In genomic region chr20:50321797-50322480, GRCh38 we compare ENCODE assay signal across 13 cellular contexts.
DNase-seq lines count a peak whose midpoint lies in the region; ATAC-seq, FAIRE-seq and TF ChIP-seq lines count a peak whose summit lies in the region.
"Had no signal": no experiment of that assay in that cellular context is flagged by ENCODE, and none has a peak within 500 bp of the region (broad histone marks: within the 10 kb centered on the region; RNA-seq: fewer than 3 reads in every experiment).

No MANE protein-coding gene starts in this region.

- peaks cover 5% of the 10 kb centered on the region; the same call in 1 of the 2 replicates for H3K4me1 ChIP-seq in GM23338 (ENCODE audit: insufficient read depth)
- no peaks in the 10 kb centered on the region for H3K4me1 ChIP-seq in kidney (ENCODE audit: control insufficient read depth in 1 of 2, insufficient read depth in 1 of 2, low read depth in 1 of 2, low read length in 2 of 2)
- H3K4me1 ChIP-seq in skeletal muscle tissue (ENCODE audit: control insufficient read depth in 3 of 3, insufficient read depth in 3 of 3, low read length in 3 of 3) = peaks cover 16 to 30% (median 24%) of the 10 kb centered on the region in 3 donors
- peaks cover 5% of the 10 kb centered on the region for H3K4me1 ChIP-seq in mucosa of descending colon (ENCODE audit: low read depth)

- H2AFZ ChIP-seq in GM23338 = peak overlapping the region; percentile 67; the same call in 1 of the 2 replicates

- H3K9me3 ChIP-seq in kidney (ENCODE audit: control insufficient read depth in 1 of 2, low read length in 2 of 2) = no peaks in the 10 kb centered on the region
- peaks cover 0 to 4% (median 0%) of the 10 kb centered on the region in 3 donors for H3K9me3 ChIP-seq in skeletal muscle tissue (ENCODE audit: control insufficient read depth in 3 of 3, low read length in 3 of 3)
- no peaks in the 10 kb centered on the region for H3K9me3 ChIP-seq in mucosa of descending colon

- H3K9me2 ChIP-seq in GM23338 (ENCODE audit: insufficient read depth) = no peaks in the 10 kb centered on the region; the same call in 1 of the 2 replicates

- no peak overlapping the region for H3K4me3 Mint-ChIP-seq in GM23338
- H3K4me3 Mint-ChIP-seq in brain = peak overlapping the region in 1 of 5 experiments; percentile 50
- no peak overlapping the region for H3K4me3 Mint-ChIP-seq in activated naive CD4-positive, alpha-beta T cell treated with anti-CD3 and anti-CD28 coated beads, Interleukin-2, amount 10 ng/mL, durations not matched to agents 7 days and 5 days
- H3K4me3 Mint-ChIP-seq: CD4-positive, CD25-positive, alpha-beta regulatory T cell; stimulated activated memory B cell treated with anti-CD40 and anti-IgM and Interleukin-4, amounts not matched to agents 10 μg/mL and 1 μg/mL and 100 μg/mL, for 72 hours; T-helper 2 cell treated with Interferon-gamma antibody and Interleukin-4, amounts not matched to agents 5 μg/mL and 100 μg/mL, for 36 hours had no signal

- no peaks in the 10 kb centered on the region for H3F3A ChIP-seq in GM23338 (replicated peaks; ENCODE audit: low read depth)

- CTCF ChIA-PET in activated naive CD4-positive, alpha-beta T cell treated with anti-CD3 and anti-CD28 coated beads, Interleukin-2, amount 10 ng/mL, durations not matched to agents 7 days and 5 days (lab: Charles Lee) = no interaction called here

- H3K27ac Mint-ChIP-seq in GM23338 (no peak overlapping the region), brain (peak overlapping the region in 3 of 5 experiments; percentile 34 to 91 (median 88))
- H3K27ac Mint-ChIP-seq in activated naive CD4-positive, alpha-beta T cell treated with anti-CD3 and anti-CD28 coated beads, Interleukin-2, amount 10 ng/mL, durations not matched to agents 7 days and 5 days = no peak overlapping the region
- H3K27ac Mint-ChIP-seq: stimulated activated memory B cell treated with anti-CD40 and anti-IgM and Interleukin-4, amounts not matched to agents 10 μg/mL and 1 μg/mL and 100 μg/mL, for 72 hours had no signal

- no peak overlapping the region for H3K4me2 ChIP-seq in GM23338

- no peaks in the 10 kb centered on the region for H4K20me1 ChIP-seq in GM23338 (replicated peaks; ENCODE audit: insufficient read depth)

- H3K9me3 Mint-ChIP-seq in GM23338 (no peaks in the 10 kb centered on the region), brain (peaks cover 0 to 2% (median 0%) of the 10 kb centered on the region in 5 experiments)
- no peaks in the 10 kb centered on the region for H3K9me3 Mint-ChIP-seq in activated naive CD4-positive, alpha-beta T cell treated with anti-CD3 and anti-CD28 coated beads, Interleukin-2, amount 10 ng/mL, durations not matched to agents 7 days and 5 days
- H3K9me3 Mint-ChIP-seq: T-helper 2 cell treated with Interferon-gamma antibody and Interleukin-4, amounts not matched to agents 5 μg/mL and 100 μg/mL, for 36 hours had no signal

- H3K9ac ChIP-seq in kidney (ENCODE audit: low read length in 2 of 2) (no peak overlapping the region), skeletal muscle tissue (ENCODE audit: low read depth in 1 of 3, low read length in 3 of 3) (peak overlapping the region; percentile 34 to 75 (median 36))

- H3K36me3 Mint-ChIP-seq in GM23338 (ENCODE audit: low read depth) = no peaks in the 10 kb centered on the region; the same call in 2 of the 3 replicates
- no peaks in the 10 kb centered on the region for H3K36me3 Mint-ChIP-seq in brain
- H3K36me3 Mint-ChIP-seq in activated naive CD4-positive, alpha-beta T cell treated with anti-CD3 and anti-CD28 coated beads, Interleukin-2, amount 10 ng/mL, durations not matched to agents 7 days and 5 days = no peaks in the 10 kb centered on the region
- H3K36me3 Mint-ChIP-seq: CD4-positive, CD25-positive, alpha-beta regulatory T cell; stimulated activated memory B cell treated with anti-CD40 and anti-IgM and Interleukin-4, amounts not matched to agents 10 μg/mL and 1 μg/mL and 100 μg/mL, for 72 hours had no signal

- no peak for DNase-seq in GM23338 (ENCODE audit: low spot score)
- DNase-seq in kidney = peak; percentile 78
- no peak for DNase-seq in NOMO-1 treated with DMSO at 0.1 percent for 48 hours (lab: John Stamatoyannopoulos, UW; ENCODE audit: unreplicated experiment)
- no peak for DNase-seq in middle frontal gyrus (ENCODE audit: extremely low spot score, low spot score)
- no peak for DNase-seq in activated naive CD4-positive, alpha-beta T cell treated with anti-CD3 and anti-CD28 coated beads, Interleukin-2, amount 10 ng/mL, durations not matched to agents 7 days and 5 days
- DNase-seq in mucosa of descending colon = no peak
- DNase-seq: CD4-positive, CD25-positive, alpha-beta regulatory T cell; NCI-H748 treated with DMSO at 0.1 percent for 48 hours had no signal

- TF ChIP-seq CTCF in GM23338 (conservative IDR thresholded peaks at IDR 0.05; ENCODE audit: low read depth in 2 of 2) = no peak
- no peak for TF ChIP-seq CTCF in brain (conservative IDR thresholded peaks at IDR 0.05)
- TF ChIP-seq CTCF in kidney (IDR thresholded peaks at IDR 0.05; ENCODE audit: borderline replicate concordance, extremely low read depth, insufficient read depth) = no peak
- no peak for TF ChIP-seq CTCF in mucosa of descending colon (IDR thresholded peaks at IDR 0.05)

- H3K36me3 ChIP-seq in GM23338 (ENCODE audit: insufficient read depth) = no peaks in the 10 kb centered on the region
- H3K36me3 ChIP-seq in kidney (ENCODE audit: control insufficient read depth in 1 of 2, insufficient read depth in 2 of 2, low read length in 2 of 2) = no peaks in the 10 kb centered on the region
- H3K36me3 ChIP-seq in skeletal muscle tissue (ENCODE audit: control insufficient read depth in 3 of 3, insufficient read depth in 3 of 3, low read length in 3 of 3) = no peaks in the 10 kb centered on the region
- no peaks in the 10 kb centered on the region for H3K36me3 ChIP-seq in mucosa of descending colon (ENCODE audit: low read depth)

- intact Hi-C loops in kidney (cut with DNase I) = no loop called here
- intact Hi-C loops in mucosa of descending colon (cut with DNase I, micrococcal nuclease) = no loop called here

- H3K27me3 ChIP-seq in GM23338 (ENCODE audit: insufficient read depth) (no peaks in the 10 kb centered on the region), skeletal muscle tissue (ENCODE audit: control insufficient read depth in 3 of 3, insufficient read depth in 3 of 3, low read length in 3 of 3) (no peaks in the 10 kb centered on the region)

- H3K27me3 Mint-ChIP-seq in GM23338 (ENCODE audit: insufficient read depth, low read depth, poor library complexity) (no peaks in the 10 kb centered on the region), brain (peaks cover 27% of the 10 kb centered on the region)
- H3K27me3 Mint-ChIP-seq in activated naive CD4-positive, alpha-beta T cell treated with anti-CD3 and anti-CD28 coated beads, Interleukin-2, amount 10 ng/mL, durations not matched to agents 7 days and 5 days = peaks cover 43% of the 10 kb centered on the region

- no peak for ATAC-seq in GM23338
- no peak for ATAC-seq in mucosa of descending colon

- H3K4me3 ChIP-seq in GM23338 (no peak overlapping the region), kidney (ENCODE audit: low read length in 2 of 2) (no peak overlapping the region), skeletal muscle tissue (ENCODE audit: low read length in 3 of 3) (no peak overlapping the region), mucosa of descending colon (no peak overlapping the region)

- no peak overlapping the region for H3K27ac ChIP-seq in GM23338 (ENCODE audit: low read depth)
- H3K27ac ChIP-seq in kidney (ENCODE audit: low read depth in 2 of 2, low read length in 2 of 2) = no peak overlapping the region
- H3K27ac ChIP-seq in skeletal muscle tissue (ENCODE audit: low read depth, low read length) = peak overlapping the region; percentile 74

- H3K4me1 Mint-ChIP-seq in GM23338 (peaks cover 11% of the 10 kb centered on the region), brain (peaks cover 17% of the 10 kb centered on the region)
- no peaks in the 10 kb centered on the region for H3K4me1 Mint-ChIP-seq in activated naive CD4-positive, alpha-beta T cell treated with anti-CD3 and anti-CD28 coated beads, Interleukin-2, amount 10 ng/mL, durations not matched to agents 7 days and 5 days
- H3K4me1 Mint-ChIP-seq: CD4-positive, CD25-positive, alpha-beta regulatory T cell; stimulated activated memory B cell treated with anti-CD40 and anti-IgM and Interleukin-4, amounts not matched to agents 10 μg/mL and 1 μg/mL and 100 μg/mL, for 72 hours had no signal

- no peak for FAIRE-seq in kidney (lab: Jason Lieb, UNC)
- FAIRE-seq: colon had no signal

- no peaks in the 10 kb centered on the region for H3K79me2 ChIP-seq in GM23338 (replicated peaks; ENCODE audit: insufficient read depth)

TF ChIP-seq in GM23338, 12 proteins besides CTCF, POLR2A, EP300 and RAD21 (continues in another document):
- TF ChIP-seq NANOG (IDR thresholded peaks at IDR 0.05; ENCODE audit: borderline replicate concordance) (no peak), EZH2 (IDR thresholded peaks at IDR 0.05; ENCODE audit: low read depth, unreplicated experiment) (no peak)

Comparison
In these comparisons a context has a peak if more than half of its experiments do, and no peak if none do; other contexts are left out.
1. H3K27ac Mint-ChIP-seq: peak in brain (3 of 5); none in GM23338 (single experiment) and activated naive CD4-positive, alpha-beta T cell treated with anti-CD3 and anti-CD28 coated beads, Interleukin-2, amount 10 ng/mL, durations not matched to agents 7 days and 5 days (single experiment).
2. H3K9ac ChIP-seq: peak in skeletal muscle tissue (3 of 3); none in kidney (0 of 2).